In the genomic region with DNA sequence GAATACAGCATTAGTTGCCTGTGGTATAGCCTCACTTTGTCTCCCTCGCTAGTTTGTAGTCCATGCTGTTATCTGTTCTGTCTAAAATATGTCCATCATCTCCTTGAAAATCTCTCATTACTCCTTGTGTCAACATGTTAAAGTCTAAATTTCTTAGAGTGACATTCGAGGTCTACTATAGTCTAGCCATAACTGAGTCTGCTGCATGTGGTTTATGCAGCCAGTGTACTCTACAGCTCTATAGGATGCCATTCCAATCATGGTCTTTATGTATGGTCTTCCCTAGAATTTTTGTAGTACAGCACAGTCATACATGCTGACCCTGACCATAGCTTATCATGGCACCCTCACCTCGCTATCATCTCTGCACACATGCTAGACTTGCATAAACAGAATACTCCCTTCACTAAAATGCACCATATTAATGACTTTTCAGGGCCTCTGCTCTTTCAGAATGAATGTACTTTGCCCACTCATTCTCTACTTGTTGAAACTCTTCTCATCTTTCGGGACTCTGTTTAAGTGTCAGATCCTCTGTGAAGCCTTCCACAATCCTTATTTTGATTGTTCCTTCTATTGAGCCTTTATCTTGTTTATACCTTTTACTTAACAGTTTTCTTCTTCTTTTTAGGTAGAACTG, we compare ENCODE assay signal across 12 cellular contexts. TPM values are rescaled to one million over a fixed set of nuclear protein-coding genes. Genes with fewer than 3 reads are reported as not detected.
DNase-seq lines count a peak whose midpoint lies in the region; ATAC-seq, FAIRE-seq and TF ChIP-seq lines count a peak whose summit lies in the region.
"Had no signal": no experiment of that assay in that cellular context is flagged by ENCODE, and none has a peak within 500 bp of the region (broad histone marks: within the 10 kb centered on the region; RNA-seq: fewer than 3 reads in every experiment).

No MANE protein-coding gene starts in this region.

- H3K4me1 ChIP-seq in H1 (replicated peaks in 1 of 4; ENCODE audit: control insufficient read depth in 3 of 4, insufficient read depth in 4 of 4, low read length in 3 of 4) (peaks cover 0 to 4% (median 2%) of the 10 kb centered on the region in 4 experiments; a peak in 1 of 7 replicates), prostate gland (replicated peaks) (no peaks in the 10 kb centered on the region)

- no peak overlapping the region for H2AFZ ChIP-seq in H1 (ENCODE audit: low read length)

- no peaks in the 10 kb centered on the region for H3K23me2 ChIP-seq in H1 (ENCODE audit: low read depth, low read length)

- no peaks in the 10 kb centered on the region for H3K27me3 Mint-ChIP-seq in activated CD4-positive, alpha-beta T cell treated with anti-CD3 and anti-CD28 coated beads for 36 hours

- H3K9ac ChIP-seq in H1 (replicated peaks in 1 of 4; ENCODE audit: extremely low read depth in 1 of 4, low read depth in 3 of 4, low read length in 3 of 4): no peak overlapping the region

- FAIRE-seq in H1 (lab: Jason Lieb, UNC): no peak
- FAIRE-seq: A204.1 had no signal

- no peaks in the 10 kb centered on the region for H3K27me3 ChIP-seq in H1 (replicated peaks in 1 of 4; ENCODE audit: control insufficient read depth in 3 of 4, extremely low read depth in 1 of 4, insufficient read depth in 3 of 4, low read length in 3 of 4)
- no peaks in the 10 kb centered on the region for H3K27me3 ChIP-seq in prostate gland (replicated peaks; ENCODE audit: insufficient read depth)
- H3K27me3 ChIP-seq: transverse colon had no signal

- no peaks in the 10 kb centered on the region for H3K79me1 ChIP-seq in H1 (ENCODE audit: low read depth, low read length)

- H3K4me1 Mint-ChIP-seq in activated CD4-positive, alpha-beta T cell treated with anti-CD3 and anti-CD28 coated beads for 36 hours: peaks cover 71% of the 10 kb centered on the region
- H3K4me1 Mint-ChIP-seq: nephron progenitor cell had no signal

- peak overlapping the region; percentile 79 for H3K23ac ChIP-seq in H1 (ENCODE audit: insufficient read length)

- H3K18ac ChIP-seq in H1 (ENCODE audit: extremely low read depth, low read length): no peak overlapping the region

- H3K14ac ChIP-seq in H1 (ENCODE audit: insufficient read length): no peak overlapping the region

- no peak for TF ChIP-seq RAD21 in H1 (IDR thresholded peaks at IDR 0.05 in 1 of 2, conservative IDR thresholded peaks at IDR 0.05 in 1 of 2; ENCODE audit: low read depth in 2 of 2, low read length in 2 of 2)

- peaks cover 8% of the 10 kb centered on the region for H3K9me3 Mint-ChIP-seq in activated CD4-positive, alpha-beta T cell treated with anti-CD3 and anti-CD28 coated beads for 36 hours (ENCODE audit: low read depth)

- H3K27ac ChIP-seq in H1 (ENCODE audit: low read depth, low read length) (no peak overlapping the region), prostate gland (no peak overlapping the region)
- H3K27ac ChIP-seq: transverse colon had no signal

- no peak overlapping the region for H4K91ac ChIP-seq in H1 (replicated peaks; ENCODE audit: insufficient read length, low read length)

- TF ChIP-seq CTCF in H1 (IDR thresholded peaks at IDR 0.05; ENCODE audit: control extremely low read depth in 1 of 3, insufficient read depth in 1 of 3, low read depth in 1 of 3, low read length in 3 of 3) (no peak), prostate gland (IDR thresholded peaks at IDR 0.05) (no peak)

- no peak overlapping the region for H2BK12ac ChIP-seq in H1 (ENCODE audit: low read depth, low read length)

- no peak overlapping the region for H2BK120ac ChIP-seq in H1 (replicated peaks; ENCODE audit: low read depth, low read length)

- H3K79me2 ChIP-seq in H1 (ENCODE audit: control insufficient read depth in 1 of 2, insufficient read depth in 2 of 2, low read length in 2 of 2): 0 out of 4 replicates have a peak, but pooled peaks cover 0 to 5% of the 10 kb centered on the region in 2 experiments

- H4K20me1 ChIP-seq in H1 (replicated peaks in 1 of 2; ENCODE audit: control insufficient read depth in 1 of 2, insufficient read depth in 2 of 2, low read length in 2 of 2): no peaks in the 10 kb centered on the region

- H3K56ac ChIP-seq in H1 (replicated peaks; ENCODE audit: insufficient read length, low read depth, low read length): no peak overlapping the region

- H4K5ac ChIP-seq in H1 (ENCODE audit: insufficient read length, low read depth, low read length): no peak overlapping the region

- peaks cover 0 to 2% of the 10 kb centered on the region in 2 experiments; a peak in 1 of 4 replicates for H3K9me3 ChIP-seq in H1 (ENCODE audit: insufficient read depth in 2 of 2, low read depth in 1 of 2, low read length in 1 of 2)
- no peaks in the 10 kb centered on the region for H3K9me3 ChIP-seq in prostate gland
- H3K9me3 ChIP-seq: transverse colon had no signal

- H3K4me2 ChIP-seq in H1 (ENCODE audit: insufficient read depth in 1 of 2, low read depth in 2 of 2, low read length in 2 of 2): no peak overlapping the region

- H2BK20ac ChIP-seq in H1 (ENCODE audit: low read length): no peak overlapping the region

- TF ChIP-seq EP300 in H1 (IDR thresholded peaks at IDR 0.05; ENCODE audit: borderline replicate concordance in 1 of 2, low read depth in 2 of 2, low read length in 2 of 2): no peak

- POLR2A ChIA-PET in activated CD4-positive, alpha-beta T cell treated with anti-CD3 and anti-CD28 coated beads for 36 hours (lab: Charles Lee): interaction anchor here (0.7 kb wide), 1 partner anchor 36 kb away, joined by 3 read pairs; no protein-coding TSS in a partner anchor
- POLR2A ChIA-PET in H1 (lab: Charles Lee; ENCODE audit: partially characterized antibody): no interaction called here

- peak overlapping the region; percentile 49 for H3K27ac Mint-ChIP-seq in activated CD4-positive, alpha-beta T cell treated with anti-CD3 and anti-CD28 coated beads for 36 hours
- H3K27ac Mint-ChIP-seq: nephron progenitor cell had no signal

- no peak overlapping the region for H4K8ac ChIP-seq in H1 (ENCODE audit: extremely low read depth, insufficient read depth, low read length)

- H3K4ac ChIP-seq in H1 (replicated peaks; ENCODE audit: insufficient read length, low read depth, low read length): no peak overlapping the region

- H3K4me3 ChIP-seq in H1 (ENCODE audit: extremely low read depth in 1 of 4, insufficient read depth in 2 of 4, low read depth in 3 of 4, low read length in 4 of 4) (no peak overlapping the region), prostate gland (no peak overlapping the region)
- H3K4me3 ChIP-seq: transverse colon had no signal

- no peak overlapping the region for H2AK5ac ChIP-seq in H1 (ENCODE audit: low read depth, low read length)

- H3K4me3 Mint-ChIP-seq in activated CD4-positive, alpha-beta T cell treated with anti-CD3 and anti-CD28 coated beads for 36 hours: no peak overlapping the region
- H3K4me3 Mint-ChIP-seq: nephron progenitor cell had no signal

- H3K36me3 ChIP-seq in H1 (ENCODE audit: control insufficient read depth in 2 of 4, insufficient read depth in 4 of 4, low read length in 3 of 4) (peaks cover 0 to 7% (median 2%) of the 10 kb centered on the region in 4 experiments; a peak in 2 of 8 replicates), prostate gland (no peaks in the 10 kb centered on the region)

- no peak for DNase-seq in activated CD4-positive, alpha-beta T cell treated with anti-CD3 and anti-CD28 coated beads for 36 hours
- no peak for DNase-seq in activated CD4-positive, alpha-beta T cell treated with anti-CD3 and anti-CD28 coated beads, Interleukin-2, amount 50 U/mL, for 4 hours
- no peak for DNase-seq in H1 (ENCODE audit: low read depth in 1 of 2, low spot score in 2 of 2)
- no peak for DNase-seq in prostate gland (ENCODE audit: low spot score)
- DNase-seq in Ammon's horn (ENCODE audit: low spot score): no peak
- DNase-seq in NCI-H2081 treated with DMSO at 0.1 percent for 48 hours (lab: John Stamatoyannopoulos, UW): no peak
- DNase-seq: amniotic stem cell, nephron progenitor cell, transverse colon had no signal

- CTCF ChIA-PET in activated CD4-positive, alpha-beta T cell treated with anti-CD3 and anti-CD28 coated beads for 36 hours (lab: Charles Lee): no interaction called here
- CTCF ChIA-PET in H1 (lab: Charles Lee; ENCODE audit: partially characterized antibody): no interaction called here

- intact Hi-C loops in activated CD4-positive, alpha-beta T cell treated with anti-CD3 and anti-CD28 coated beads for 36 hours (cut with DNase I, micrococcal nuclease): loop anchor here in 1 of 2 experiments (5.0 kb wide), 1 partner anchor 36 kb away; no protein-coding TSS in a partner anchor
- intact Hi-C loops in prostate gland (cut with DNase I): no loop called here

- peak; percentile 87 for ATAC-seq in activated CD4-positive, alpha-beta T cell treated with anti-CD3 and anti-CD28 coated beads for 36 hours
- peak; percentile 53 for ATAC-seq in GM21515 (IDR thresholded peaks at IDR 0.05; ENCODE audit: unreplicated experiment)
- ATAC-seq in HG03175 (IDR thresholded peaks at IDR 0.05; ENCODE audit: unreplicated experiment): peak; percentile 40

- TF ChIP-seq POLR2A in H1 (IDR thresholded peaks at IDR 0.05; ENCODE audit: control extremely low read depth in 1 of 2, low read depth in 2 of 2, low read length in 2 of 2) (no peak), prostate gland (IDR thresholded peaks at IDR 0.05) (no peak)

- H2BK5ac ChIP-seq in H1 (ENCODE audit: low read depth, low read length): no peak overlapping the region

- no peak overlapping the region for H2BK15ac ChIP-seq in H1 (ENCODE audit: low read length)

- 85% methylated on average over 4 of the region's 4 CpGs; no CpG with 5 or more reads in 1 of the 2 experiments for WGBS in H1 (ENCODE audit: extremely low coverage in 1 of 2, insufficient coverage in 1 of 2, insufficient read length in 1 of 2, insufficient replicate concordance in 2 of 2, low coverage in 1 of 2, low lambda C conversion rate in 2 of 2, missing lambda C conversion rate in 1 of 2), 2 experiments
- WGBS in prostate gland: 92% methylated on average over 4 of the region's 4 CpGs

- peaks cover 57% of the 10 kb centered on the region for H3K36me3 Mint-ChIP-seq in activated CD4-positive, alpha-beta T cell treated with anti-CD3 and anti-CD28 coated beads for 36 hours (ENCODE audit: low read depth)

TF ChIP-seq in H1, 55 proteins besides CTCF, POLR2A, EP300 and RAD21:
- TF ChIP-seq KDM5A (IDR thresholded peaks at IDR 0.05; ENCODE audit: low read length): no peak
- TF ChIP-seq ZNF274 (IDR thresholded peaks at IDR 0.05; ENCODE audit: borderline replicate concordance, extremely low read depth, low read length): no peak
- no peak for TF ChIP-seq POLR2AphosphoS5 (IDR thresholded peaks at IDR 0.05; ENCODE audit: low read depth, low read length)

RNA-seq across cellular contexts. Expression of gene TANK, which starts 12.8 kb away (rescaled TPM):
- total RNA-seq in activated CD4-positive, alpha-beta T cell treated with anti-CD3 and anti-CD28 coated beads for 36 hours: 10 to 100 TPM; 54.6 to 59.7 TPM
- 19.7 and 26.1 TPM in 2 replicates for total RNA-seq in H1 (2021; fragmentation: NEBNext Ultra II Directional; extraction: Animal tissue kit (Norgen Biotek cat#: 25700))
- polyA plus RNA-seq in H1 (2011; rRNA removed): 3.4 and 7.0 TPM in 2 replicates
- polyA plus RNA-seq in H1 (2011; cell fraction: cytosol; rRNA removed): 8.7 TPM
- 7.3 TPM for polyA plus RNA-seq in H1 (2011; cell fraction: nucleus; rRNA removed)
- 15.4 to 28.5 TPM (median 18.7 TPM) in 4 replicates for polyA plus RNA-seq in H1 (2012, experiment 1 of 2)
- polyA plus RNA-seq in H1 (2012, experiment 2 of 2): 7.3 TPM
- polyA plus RNA-seq in H1 (2013, experiment 1 of 2): 16.8 TPM
- polyA plus RNA-seq in H1 (2013, experiment 2 of 2): 16.1 TPM
- 7.3 and 9.2 TPM in 2 replicates for polyA minus RNA-seq in H1 (2011; rRNA and poly(A)+ RNA removed)
- polyA minus RNA-seq in H1 (2011; cell fraction: cytosol; rRNA and poly(A)+ RNA removed): 7.3 TPM
- polyA minus RNA-seq in H1 (2011; cell fraction: nucleus; rRNA and poly(A)+ RNA removed): 55.5 TPM
- 10 to 100 TPM; 50.4 to 51.0 TPM for total RNA-seq in prostate gland
